Comparison of ENCODE assay signal across 10 cellular contexts in genomic region chr7:114422478-114423217, GRCh38. TPM values are rescaled to one million over a fixed set of nuclear protein-coding genes. Genes with fewer than 3 reads are reported as not detected.
DNase-seq lines count a peak whose midpoint lies in the region; ATAC-seq, FAIRE-seq and TF ChIP-seq lines count a peak whose summit lies in the region.
"Had no signal": no experiment of that assay in that cellular context is flagged by ENCODE, and none has a peak within 500 bp of the region (broad histone marks: within the 10 kb centered on the region; RNA-seq: fewer than 3 reads in every experiment).

No MANE protein-coding gene starts in this region.

- H3K27ac Mint-ChIP-seq in glutamatergic neuron (ENCODE audit: unreplicated experiment), result no peak overlapping the region

- H3K27ac ChIP-seq in Peyer's patch, result peak overlapping the region in 2 of 4 donors; percentile 4 to 13

- H3K4me3 Mint-ChIP-seq in glutamatergic neuron (ENCODE audit: unreplicated experiment), result peak overlapping the region; percentile 35

- intact Hi-C loops in posterior cingulate gyrus (cut with DNase I), result no loop called here

- no peaks in the 10 kb centered on the region for H3K27me3 ChIP-seq in Peyer's patch
- H3K27me3 ChIP-seq: MG63 had no signal

- no peak overlapping the region for H3K4me3 ChIP-seq in AG04449 (ENCODE audit: low read depth, low read length)
- H3K4me3 ChIP-seq in Peyer's patch, result no peak overlapping the region
- H3K4me3 ChIP-seq: MG63 had no signal

- TF ChIP-seq POLR2A in H54 (IDR thresholded peaks at IDR 0.05; ENCODE audit: low read depth, low read length) (no peak), Peyer's patch (IDR thresholded peaks at IDR 0.05) (no peak)

- peak; percentile 80 for FAIRE-seq in H54 (lab: Jason Lieb, UNC)

- DNase-seq in AG04449 (ENCODE audit: low read depth, low spot score) (no peak), H54 (ENCODE audit: insufficient read length, low spot score) (no peak), Peyer's patch (no peak), glutamatergic neuron (no peak), posterior cingulate gyrus (no peak)
- no peak for DNase-seq in activated CD4-positive, CD25-positive, alpha-beta regulatory T cell (lab: John Stamatoyannopoulos, UW)
- DNase-seq: activated CD4-positive, alpha-beta T cell treated with anti-CD3 and anti-CD28 coated beads for 1 hour; MG63 had no signal

- peaks cover 0 to 8% (median 0%) of the 10 kb centered on the region in 4 donors for H3K4me1 ChIP-seq in Peyer's patch

- TF ChIP-seq CTCF in AG04449 (IDR thresholded peaks at IDR 0.05; ENCODE audit: insufficient read depth, low read length, missing control alignments), result peak; percentile 6
- peak in 4 of 6 experiments; percentile 10 to 62 (median 58) for TF ChIP-seq CTCF in Peyer's patch (IDR thresholded peaks at IDR 0.05)
- peak; percentile 57 for TF ChIP-seq CTCF in glutamatergic neuron (IDR thresholded peaks at IDR 0.05; ENCODE audit: partially characterized antibody, unreplicated experiment)

- H3K9me3 Mint-ChIP-seq in glutamatergic neuron (ENCODE audit: unreplicated experiment), result no peaks in the 10 kb centered on the region

- CTCF ChIA-PET in AG04449 (lab: Yijun Ruan, JAX), result no interaction called here

- POLR2A ChIA-PET in AG04449 (lab: Yijun Ruan, JAX), result no interaction called here

- ATAC-seq in GM21723 (IDR thresholded peaks at IDR 0.05; ENCODE audit: unreplicated experiment), result no peak
- no peak for ATAC-seq in HG03460 (IDR thresholded peaks at IDR 0.05; ENCODE audit: unreplicated experiment)

- H3K9me3 ChIP-seq in Peyer's patch, result no peaks in the 10 kb centered on the region
- H3K9me3 ChIP-seq: MG63 had no signal

- H3K36me3 ChIP-seq in Peyer's patch, result no peaks in the 10 kb centered on the region
- H3K36me3 ChIP-seq: MG63 had no signal

- peaks cover 40% of the 10 kb centered on the region for H3K4me1 Mint-ChIP-seq in glutamatergic neuron (ENCODE audit: low read depth, unreplicated experiment)

- H3K36me3 Mint-ChIP-seq in glutamatergic neuron (ENCODE audit: unreplicated experiment), result no peaks in the 10 kb centered on the region

- no peaks in the 10 kb centered on the region for H3K27me3 Mint-ChIP-seq in glutamatergic neuron (ENCODE audit: unreplicated experiment)

RNA-seq across cellular contexts. Expression of gene FOXP2, which starts 8.0 kb away (rescaled TPM):
- 10 to 100 TPM; 10.5 to 46.2 (median 31.3) TPM for total RNA-seq in Peyer's patch
- 72.1 TPM for total RNA-seq in glutamatergic neuron (ENCODE audit: unreplicated experiment)

Comparison
In these comparisons a context has a peak if more than half of its experiments do, and no peak if none do; other contexts are left out.
1. CTCF ChIP-seq: peak in every context shown above with its lines; median percentile 58 in Peyer's patch; 57 in glutamatergic neuron; 6 in AG04449.